21 cellular contexts compared by ENCODE assay signal in the genomic region with DNA sequence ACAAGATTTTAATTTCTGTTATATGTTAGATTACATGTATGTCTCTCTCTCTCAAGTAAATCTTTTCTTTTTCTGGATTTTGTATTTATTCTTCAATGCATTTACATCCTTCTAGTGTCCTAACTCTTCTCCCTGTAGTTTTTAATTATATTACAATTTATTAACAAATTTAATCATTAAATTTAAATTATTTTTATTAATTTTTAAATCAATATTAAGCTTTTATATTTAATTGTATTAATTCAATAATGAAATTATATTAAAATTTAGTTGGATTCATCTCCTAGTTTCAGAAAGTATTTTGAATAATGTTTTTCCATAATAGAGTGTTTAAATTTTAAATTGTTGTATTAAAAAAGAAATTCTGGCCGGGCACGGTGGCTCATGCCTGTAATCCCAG.
"Had no signal": no experiment of that assay in that cellular context is flagged by ENCODE, and none has a peak within 500 bp of the region (broad histone marks: within the 10 kb centered on the region; RNA-seq: fewer than 3 reads in every experiment).

No MANE protein-coding gene starts in this region.

- FAIRE-seq: HepG2 had no signal

- H3K27me3 ChIP-seq: MG63, SJCRH30 had no signal

- H3K36me3 ChIP-seq: MG63, SJCRH30 had no signal

- ATAC-seq: HepG2, Right ventricle myocardium inferior, SK-N-SH treated with all-trans-retinoic acid at 6 μM for 48 hours had no signal

- H3K9me3 ChIP-seq: MG63, SJCRH30 had no signal

- H3K27ac ChIP-seq: SJCRH30 had no signal

- DNase-seq: IMR-90, Karpas-422, KG1, MG63, NCI-H1092, NCI-H1105 treated with DMSO at 0.1 percent for 48 hours, NCI-H1417 treated with DMSO at 0.1 percent for 48 hours, NCI-H146, NCI-H1694 treated with DMSO at 0.1 percent for 48 hours, NCI-H1930, NCI-H2081, NCI-H2107, NCI-H2227 treated with DMSO at 0.1 percent for 48 hours, NCI-H524, NCI-H526 treated with DMSO at 0.1 percent for 48 hours, NCI-H748 treated with DMSO at 0.1 percent for 48 hours, SHP77 treated with DMSO at 0.1 percent for 48 hours, SJCRH30 had no signal

- H3K4me3 ChIP-seq: MG63, SJCRH30 had no signal

- H3K4me1 ChIP-seq: SJCRH30 had no signal
